ENCODE assay signal across 2 cellular contexts in genomic region chr5:150619359-150620230, GRCh38.
TF ChIP-seq lines count a peak whose summit lies in the region.

No MANE protein-coding gene starts in this region.

TF ChIP-seq in liver, 16 proteins besides CTCF, POLR2A, EP300 and RAD21:
- TF ChIP-seq MAX (IDR thresholded peaks at IDR 0.05) (no peak), RXRA (IDR thresholded peaks at IDR 0.05) (peak in 1 of 2 donors; percentile 22)

TF ChIP-seq in HepG2, 621 proteins besides CTCF, POLR2A, EP300 and RAD21:
- TF ChIP-seq ZNF781 (CRISPR knock-in tag; IDR thresholded peaks at IDR 0.05; ENCODE audit: borderline replicate concordance, not compliant biosample characterization) = no peak
- no peak for TF ChIP-seq ZFYVE20 (CRISPR knock-in tag; IDR thresholded peaks at IDR 0.05; ENCODE audit: borderline replicate concordance, low read depth)
- TF ChIP-seq TEAD2 (CRISPR knock-in tag; IDR thresholded peaks at IDR 0.05) = no peak
- no peak for TF ChIP-seq DNMT3B (CRISPR knock-in tag; conservative IDR thresholded peaks at IDR 0.05)
- no peak for TF ChIP-seq EZH2 (conservative IDR thresholded peaks at IDR 0.05; ENCODE audit: low read depth, low read length)
- TF ChIP-seq SMAD3 (CRISPR knock-in tag; IDR thresholded peaks at IDR 0.05) = no peak
- no peak for TF ChIP-seq ERF (CRISPR knock-in tag; IDR thresholded peaks at IDR 0.05)
- TF ChIP-seq MIXL1 (CRISPR knock-in tag; IDR thresholded peaks at IDR 0.05) = no peak
